8 cellular contexts compared by ENCODE assay signal in the genomic region with DNA sequence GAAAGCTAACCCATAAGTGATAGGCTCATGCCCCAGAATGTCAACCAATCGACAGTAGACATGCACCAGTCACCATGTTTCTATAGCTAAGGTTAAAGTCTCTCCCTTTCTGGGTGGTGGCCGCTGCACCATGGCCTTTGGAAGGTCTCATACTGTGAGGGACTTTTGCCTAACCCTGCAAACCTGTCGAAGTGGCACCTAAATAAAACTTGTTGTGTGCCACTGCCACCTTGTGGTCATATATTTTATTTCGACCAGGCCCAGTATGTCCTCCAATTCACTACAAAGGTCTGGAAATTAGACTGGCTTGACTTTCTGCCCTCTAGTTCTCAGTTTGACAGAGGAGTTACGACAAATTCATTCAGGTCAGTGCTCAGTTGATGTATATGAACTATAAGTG.
DNase-seq lines count a peak whose midpoint lies in the region; ATAC-seq and TF ChIP-seq lines count a peak whose summit lies in the region.

No MANE protein-coding gene starts in this region.

- H2BK15ac ChIP-seq in IMR-90 (ENCODE audit: low read depth, low read length): no peak overlapping the region

- H3K4me3 ChIP-seq in IMR-90 (ENCODE audit: insufficient read depth, low read depth, low read length) (no peak overlapping the region), left lung (no peak overlapping the region)

- H3K4me2 ChIP-seq in IMR-90 (ENCODE audit: low read depth, low read length): no peak overlapping the region

- H3K27me3 ChIP-seq in IMR-90 (ENCODE audit: control insufficient read depth, insufficient read depth, low read length) (no peaks in the 10 kb centered on the region), left lung (no peaks in the 10 kb centered on the region)

- H3K79me1 ChIP-seq in IMR-90 (ENCODE audit: low read depth in 1 of 2, low read length in 2 of 2): no peaks in the 10 kb centered on the region

- intact Hi-C loops in IMR-90 (cut with micrococcal nuclease): loop anchor here (1.0 kb wide), 1 partner anchor 42 kb away; no protein-coding TSS in a partner anchor
- intact Hi-C loops in left lung (cut with DNase I): no loop called here

- no peak overlapping the region for H2AK5ac ChIP-seq in IMR-90 (ENCODE audit: low read depth, low read length)

- H3K56ac ChIP-seq in IMR-90 (ENCODE audit: extremely low read depth, insufficient read depth, low read length): no peak overlapping the region

- no peak overlapping the region for H2AK9ac ChIP-seq in IMR-90 (replicated peaks; ENCODE audit: low read depth, low read length, poor library complexity)

- TF ChIP-seq RAD21 in IMR-90 (IDR thresholded peaks at IDR 0.05; ENCODE audit: low read length): peak; percentile 58

- no peak overlapping the region for H3K27ac Mint-ChIP-seq in brain

- TF ChIP-seq POLR2A in IMR-90 (IDR thresholded peaks at IDR 0.05; ENCODE audit: low read depth, low read length): no peak

- CTCF ChIA-PET in IMR-90 (lab: Yijun Ruan, JAX): no interaction called here

- in situ Hi-C loops in IMR-90 (cut with MboI; ENCODE audit: low sequenced_read_pairs): no loop called here
- in situ Hi-C loops in SK-MEL-5 (cut with HindIII; ENCODE audit: low pct_unique_long_range_greater_than_20kb, low sequenced_read_pairs): no loop called here

- no peak overlapping the region for H2AFZ ChIP-seq in IMR-90 (replicated peaks; ENCODE audit: low read length, poor library complexity)

- H3K4me3 Mint-ChIP-seq in brain: no peak overlapping the region

- H2BK5ac ChIP-seq in IMR-90 (ENCODE audit: low read depth, low read length, poor library complexity, severe bottlenecking): no peak overlapping the region

- WGBS in IMR-90 (ENCODE audit: extremely low coverage in 2 of 2, insufficient read length in 1 of 2), 2 experiments: 6% methylated on average over 2 of the region's 5 CpGs; no CpG with 5 or more reads in 1 of the 2 experiments

- no peak overlapping the region for H3K9ac ChIP-seq in IMR-90 (ENCODE audit: low read depth, low read length)

- peaks cover 5 to 18% (median 16%) of the 10 kb centered on the region in 5 experiments for H3K9me3 Mint-ChIP-seq in brain

- ATAC-seq in GM21717 (IDR thresholded peaks at IDR 0.05; ENCODE audit: unreplicated experiment) (peak; percentile 90), IMR-90 (ENCODE audit: low read depth) (peak; percentile 74; the same call in 1 of the 2 replicates), left lung (peak; percentile 79)

- H3K9me3 ChIP-seq in IMR-90 (ENCODE audit: control insufficient read depth, insufficient read depth, low read length) (no peaks in the 10 kb centered on the region), left lung (no peaks in the 10 kb centered on the region)

- H3K36me3 Mint-ChIP-seq in brain: peaks cover 3% of the 10 kb centered on the region

- no peak overlapping the region for H3K14ac ChIP-seq in IMR-90 (replicated peaks; ENCODE audit: low read depth, low read length)

- DNase-seq in NCI-H524 (lab: John Stamatoyannopoulos, UW) (peak; percentile 38 to 66), NCI-H524 treated with DMSO at 0.1 percent for 48 hours (lab: John Stamatoyannopoulos, UW) (no peak), IMR-90 (peak; percentile 40), SK-MEL-5 (ENCODE audit: low read depth, low spot score) (peak; percentile 69), left lung (no peak), stromal cell of bone marrow (ENCODE audit: low read depth) (peak; percentile 10)

- H3K4ac ChIP-seq in IMR-90 (ENCODE audit: low read depth, low read length): no peak overlapping the region

- dilution Hi-C loops in IMR-90 (cut with HindIII; ENCODE audit: low sequenced_read_pairs, unreplicated experiment): no loop called here

- no peak overlapping the region for H3K27ac ChIP-seq in IMR-90 (ENCODE audit: insufficient read depth, low read length)
- H3K27ac ChIP-seq in left lung: no peak overlapping the region

- TF ChIP-seq CTCF in IMR-90 (conservative IDR thresholded peaks at IDR 0.05; ENCODE audit: low read depth, low read length) (peak; percentile 54), brain (conservative IDR thresholded peaks at IDR 0.05) (peak; percentile 48 to 66), left lung (IDR thresholded peaks at IDR 0.05) (peak; percentile 45 to 65)

- H3K23ac ChIP-seq in IMR-90 (ENCODE audit: low read depth, low read length): no peak overlapping the region

- no peaks in the 10 kb centered on the region for H3K4me1 Mint-ChIP-seq in brain

- no peak overlapping the region for H4K8ac ChIP-seq in IMR-90 (ENCODE audit: low read depth in 2 of 2, low read length in 2 of 2)

- H3K27me3 Mint-ChIP-seq in brain: peaks cover 3% of the 10 kb centered on the region

- H3K9me1 ChIP-seq in IMR-90 (ENCODE audit: insufficient read depth, low read length): no peaks in the 10 kb centered on the region

- no peaks in the 10 kb centered on the region for H4K20me1 ChIP-seq in IMR-90 (ENCODE audit: insufficient read depth, low read length)

- H3K18ac ChIP-seq in IMR-90 (ENCODE audit: low read depth, low read length): no peak overlapping the region

- no peak overlapping the region for H4K5ac ChIP-seq in IMR-90 (ENCODE audit: low read depth, low read length)

- no peak overlapping the region for H2BK120ac ChIP-seq in IMR-90 (ENCODE audit: low read depth, low read length)

- no peak overlapping the region for H4K91ac ChIP-seq in IMR-90 (ENCODE audit: insufficient read depth, low read depth, low read length)

- no TSS peak for BruUV-seq in IMR-90 (replicated peaks; lab: Mats Ljungman, UMichigan)

- POLR2A ChIA-PET in IMR-90 (lab: Charles Lee; ENCODE audit: unreplicated experiment): no interaction called here

- H3K36me3 ChIP-seq in IMR-90 (ENCODE audit: control insufficient read depth, insufficient read depth, low read length): no peaks in the 10 kb centered on the region
- H3K36me3 ChIP-seq in left lung: no peaks in the 10 kb centered on the region

- H3K4me1 ChIP-seq in IMR-90 (ENCODE audit: control insufficient read depth, insufficient read depth, low read length): no peaks in the 10 kb centered on the region
- H3K4me1 ChIP-seq in left lung: no peaks in the 10 kb centered on the region

- H2BK20ac ChIP-seq in IMR-90 (ENCODE audit: low read depth, low read length): no peak overlapping the region

TF ChIP-seq in IMR-90, 13 proteins besides CTCF, POLR2A, EP300 and RAD21:
- TF ChIP-seq SMC3 (IDR thresholded peaks at IDR 0.05; ENCODE audit: low read depth, low read length): peak; percentile 30; the same call in 1 of the 2 replicates
- no peak for TF ChIP-seq MAZ (IDR thresholded peaks at IDR 0.05; ENCODE audit: borderline replicate concordance, low read depth, low read length)

Comparison
In these comparisons a context has a peak if more than half of its experiments do, and no peak if none do; other contexts are left out.
1. DNase-seq: peak in NCI-H524 (2 of 2), IMR-90 (single experiment), SK-MEL-5 (single experiment) and stromal cell of bone marrow (single experiment); none in NCI-H524 treated with DMSO at 0.1 percent for 48 hours (single experiment) and left lung (0 of 2).
2. Peak in every context shown above with its lines, with median percentiles within 50 percentile points of each other: ATAC-seq and CTCF ChIP-seq.